Comparison of ENCODE assay signal across 18 cellular contexts in the genomic region with DNA sequence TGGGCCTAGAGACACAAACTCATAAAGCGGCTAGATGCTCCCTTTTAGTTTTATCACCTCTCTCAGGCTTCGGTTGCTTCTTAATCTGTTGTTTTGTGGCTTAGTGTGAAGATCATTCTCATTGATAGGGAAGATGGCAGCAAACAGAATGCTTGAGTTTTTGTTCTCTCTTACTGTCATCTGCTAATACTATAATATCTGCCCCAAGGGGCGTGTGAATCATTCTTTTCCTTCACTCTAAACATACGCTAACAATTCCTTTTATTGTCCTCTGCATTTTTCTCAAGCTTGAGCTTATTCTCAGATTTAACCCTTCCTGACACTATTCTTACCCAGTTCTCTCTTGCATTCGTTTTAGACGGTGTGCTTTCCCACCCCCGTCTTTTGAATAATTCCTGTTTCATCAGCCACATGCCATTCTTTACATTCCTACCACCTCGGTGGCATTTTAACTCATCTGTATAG.
DNase-seq lines count a peak whose midpoint lies in the region; ATAC-seq, FAIRE-seq and TF ChIP-seq lines count a peak whose summit lies in the region.
"Had no signal": no experiment of that assay in that cellular context is flagged by ENCODE, and none has a peak within 500 bp of the region (broad histone marks: within the 10 kb centered on the region; RNA-seq: fewer than 3 reads in every experiment).

No MANE protein-coding gene starts in this region.

- H3K27me3 Mint-ChIP-seq in endodermal cell (ENCODE audit: insufficient read depth) (peaks cover 19% of the 10 kb centered on the region), nephron progenitor cell (ENCODE audit: low read depth, poor library complexity) (no peaks in the 10 kb centered on the region)

- peaks cover 18% of the 10 kb centered on the region for H3K4me1 Mint-ChIP-seq in endodermal cell
- peaks cover 25% of the 10 kb centered on the region for H3K4me1 Mint-ChIP-seq in nephron progenitor cell
- H3K4me1 Mint-ChIP-seq: memory B cell; stimulated activated effector memory CD8-positive, alpha-beta T cell treated with anti-CD3 and anti-CD28 coated beads, Interleukin-12 subunit alpha, Interleukin-12 subunit beta, amount 100 ng/mL, for 72 hours had no signal

- H3K36me3 ChIP-seq in RWPE2 (ENCODE audit: low read depth) (no peaks in the 10 kb centered on the region), endodermal cell (ENCODE audit: control insufficient read depth, insufficient read depth, low read length) (no peaks in the 10 kb centered on the region)
- H3K36me3 ChIP-seq: upper lobe of left lung, WERI-Rb-1 had no signal

- no peaks in the 10 kb centered on the region for H3K36me3 Mint-ChIP-seq in endodermal cell (ENCODE audit: low read depth)
- H3K36me3 Mint-ChIP-seq in nephron progenitor cell (ENCODE audit: low read depth), result peaks cover 4% of the 10 kb centered on the region
- H3K36me3 Mint-ChIP-seq: memory B cell; stimulated activated effector memory CD8-positive, alpha-beta T cell treated with anti-CD3 and anti-CD28 coated beads, Interleukin-12 subunit alpha, Interleukin-12 subunit beta, amount 100 ng/mL, for 72 hours had no signal

- FAIRE-seq in D721Med (lab: Jason Lieb, UNC), result no peak

- peaks cover 13% of the 10 kb centered on the region for H3K4me1 ChIP-seq in RWPE2 (ENCODE audit: insufficient read depth, poor library complexity, severe bottlenecking)
- no peaks in the 10 kb centered on the region for H3K4me1 ChIP-seq in endodermal cell (ENCODE audit: control insufficient read depth, insufficient read depth, low read length)
- H3K4me1 ChIP-seq: upper lobe of left lung had no signal

- no peaks in the 10 kb centered on the region for H3K9me3 Mint-ChIP-seq in endodermal cell
- peaks cover 4% of the 10 kb centered on the region for H3K9me3 Mint-ChIP-seq in nephron progenitor cell
- H3K9me3 Mint-ChIP-seq: stimulated activated effector memory CD8-positive, alpha-beta T cell treated with anti-CD3 and anti-CD28 coated beads, Interleukin-12 subunit alpha, Interleukin-12 subunit beta, amount 100 ng/mL, for 72 hours had no signal

- peak; percentile 17 for DNase-seq in ELR (ENCODE audit: low read depth)
- DNase-seq in RWPE2 (ENCODE audit: low spot score), result no peak
- no peak for DNase-seq in endodermal cell
- DNase-seq in nephron progenitor cell, result no peak
- DNase-seq in D721Med (ENCODE audit: insufficient read length, low spot score), result no peak
- no peak for DNase-seq in activated naive CD4-positive, alpha-beta T cell (lab: John Stamatoyannopoulos, UW)
- DNase-seq in anterior cingulate cortex (lab: John Stamatoyannopoulos, UW), result no peak
- no peak for DNase-seq in DMS153 (lab: John Stamatoyannopoulos, UW)
- DNase-seq: activated effector memory CD4-positive, alpha-beta T cell treated with Interleukin-2 at 50 U/mL for 16 hours; AML-193; DMS79; NCI-H1417 treated with DMSO at 0.1 percent for 48 hours; NCI-H446; nucleus accumbens; upper lobe of left lung; WERI-Rb-1 had no signal

- WGBS in endodermal cell (ENCODE audit: insufficient coverage in 1 of 2, insufficient read length in 1 of 2), 2 experiments, result 29 to 38% methylated on average over 6 to 8 of the region's 8 CpGs

- H3K27ac ChIP-seq in RWPE2 (ENCODE audit: poor library complexity, severe bottlenecking) (no peak overlapping the region), endodermal cell (ENCODE audit: low read depth, low read length) (no peak overlapping the region)
- H3K27ac ChIP-seq: upper lobe of left lung, WERI-Rb-1 had no signal

- H3K27me3 ChIP-seq in RWPE2 (ENCODE audit: insufficient read depth, poor library complexity, severe bottlenecking) (no peaks in the 10 kb centered on the region), endodermal cell (ENCODE audit: control insufficient read depth, insufficient read depth, low read length, poor library complexity, severe bottlenecking) (peaks cover 11% of the 10 kb centered on the region)
- H3K27me3 ChIP-seq: upper lobe of left lung had no signal

- H3K27ac Mint-ChIP-seq in endodermal cell (peak overlapping the region; percentile 70), nephron progenitor cell (peak overlapping the region; percentile 2)
- H3K27ac Mint-ChIP-seq: memory B cell; stimulated activated effector memory CD8-positive, alpha-beta T cell treated with anti-CD3 and anti-CD28 coated beads, Interleukin-12 subunit alpha, Interleukin-12 subunit beta, amount 100 ng/mL, for 72 hours had no signal

- H3K4me3 Mint-ChIP-seq in endodermal cell (no peak overlapping the region), nephron progenitor cell (no peak overlapping the region)
- H3K4me3 Mint-ChIP-seq: memory B cell; stimulated activated effector memory CD8-positive, alpha-beta T cell treated with anti-CD3 and anti-CD28 coated beads, Interleukin-12 subunit alpha, Interleukin-12 subunit beta, amount 100 ng/mL, for 72 hours had no signal

- H3K4me3 ChIP-seq in RWPE2 (ENCODE audit: severe bottlenecking), result no peak overlapping the region
- no peak overlapping the region for H3K4me3 ChIP-seq in endodermal cell (ENCODE audit: low read length)
- H3K4me3 ChIP-seq: upper lobe of left lung had no signal

- no peak for TF ChIP-seq CTCF in RWPE2 (IDR thresholded peaks at IDR 0.05; ENCODE audit: poor library complexity, severe bottlenecking)
- TF ChIP-seq CTCF in endodermal cell (conservative IDR thresholded peaks at IDR 0.05), result no peak
- no peak for TF ChIP-seq CTCF in nephron progenitor cell (IDR thresholded peaks at IDR 0.05)
- no peak for TF ChIP-seq CTCF in D721Med (IDR thresholded peaks at IDR 0.05; ENCODE audit: insufficient read depth, missing control alignments)

- H3K9me3 ChIP-seq in RWPE2 (ENCODE audit: severe bottlenecking) (no peaks in the 10 kb centered on the region), endodermal cell (ENCODE audit: control insufficient read depth, low read length) (no peaks in the 10 kb centered on the region)
- H3K9me3 ChIP-seq: upper lobe of left lung had no signal

- H3K9ac ChIP-seq in endodermal cell (ENCODE audit: extremely low read depth, low read length, poor library complexity, severe bottlenecking), result no peak overlapping the region

- peak; percentile 4; the same call in 1 of the 3 replicates for ATAC-seq in RWPE2 (ENCODE audit: low read depth)
- ATAC-seq: stimulated activated effector memory CD8-positive, alpha-beta T cell treated with anti-CD3 and anti-CD28 coated beads, Interleukin-12 subunit alpha, Interleukin-12 subunit beta, amount 100 ng/mL, for 72 hours had no signal
